Comparison of ENCODE assay signal across 1 cellular context in genomic region chr4:24477919-24478318, GRCh38.
TF ChIP-seq lines count a peak whose summit lies in the region.

No MANE protein-coding gene starts in this region.

TF ChIP-seq in GM23338, 12 proteins besides CTCF, POLR2A, EP300 and RAD21 (continued from another document):
- TF ChIP-seq REST (IDR thresholded peaks at IDR 0.05; ENCODE audit: unreplicated experiment) (no peak), ZNF462 (CRISPR knock-in tag; IDR thresholded peaks at IDR 0.05) (no peak)
TF ChIP-seq in GM23338: peak in this region for 0.
